Comparison of ENCODE assay signal across 8 cellular contexts in the genomic region with DNA sequence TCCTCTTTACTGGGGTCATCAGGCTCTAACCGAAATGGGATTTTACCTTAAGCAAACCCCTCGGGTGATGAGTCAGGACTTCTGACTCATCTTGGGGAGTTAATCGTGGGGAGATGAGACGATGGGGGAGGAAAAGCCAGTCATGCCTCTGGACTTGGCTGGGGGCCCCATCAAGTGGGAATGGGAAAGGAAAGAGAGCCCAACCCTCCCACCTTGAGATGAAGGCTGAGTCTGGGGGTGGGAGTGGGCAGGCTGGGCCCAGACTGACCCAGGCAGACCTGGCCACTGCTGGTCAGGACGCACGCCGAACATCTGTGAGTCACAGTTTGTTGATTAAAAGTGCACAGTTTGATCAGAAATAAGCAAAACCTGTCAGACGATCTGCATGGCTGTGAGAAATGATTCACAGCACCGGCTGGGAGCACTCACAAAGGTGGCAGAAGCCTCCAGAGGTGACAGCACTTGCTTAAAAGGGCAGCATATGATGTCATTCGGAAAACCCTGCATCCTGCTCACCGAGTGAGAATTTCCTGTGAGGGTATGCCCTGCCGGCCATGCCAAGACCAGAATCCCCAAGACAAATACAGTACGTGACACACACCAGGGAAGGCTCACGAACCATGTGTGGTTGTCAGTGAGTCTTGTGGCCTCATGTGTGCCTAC. TPM values are rescaled to one million over a fixed set of nuclear protein-coding genes. Genes with fewer than 3 reads are reported as not detected.
DNase-seq lines count a peak whose midpoint lies in the region; ATAC-seq and TF ChIP-seq lines count a peak whose summit lies in the region.

No MANE protein-coding gene starts in this region.

- DNase-seq in ACHN (peak; percentile 88), fibroblast of the aortic adventitia (ENCODE audit: low read depth) (peak; percentile 99), NCI-H82 (lab: John Stamatoyannopoulos, UW) (no peak), foreskin melanocyte (no peak)
- DNase-seq in activated CD4-positive, CD25-positive, alpha-beta regulatory T cell treated with anti-CD3 and anti-CD28 coated beads, Interleukin-2, amount 50 U/mL, for 72 hours: peak; percentile 39
- peak; percentile 33 to 44 for DNase-seq in stimulated activated CD4-positive, alpha-beta T cell treated with anti-CD3 and anti-CD28 coated beads, Interleukin-2, amount 100 ng/mL, for 24 hours

- in situ Hi-C loops in ACHN (cut with HindIII; ENCODE audit: low pct_ligation_motif_present, low pct_unique_long_range_greater_than_20kb, low sequenced_read_pairs): no loop called here

- ATAC-seq in GM18873 (IDR thresholded peaks at IDR 0.05; ENCODE audit: low FRiP score, unreplicated experiment) (peak; percentile 70), HG03060 (IDR thresholded peaks at IDR 0.05; ENCODE audit: low read depth, unreplicated experiment) (peak; percentile 63)

- TF ChIP-seq CTCF in fibroblast of the aortic adventitia (IDR thresholded peaks at IDR 0.05; ENCODE audit: insufficient read depth, low read length): no peak

- no peak overlapping the region for H3K4me3 ChIP-seq in fibroblast of the aortic adventitia (ENCODE audit: low read depth, low read length)

RNA-seq across cellular contexts. Expression of gene SLC25A51, which starts 50.0 kb away (rescaled TPM):
- 15.4 and 82.8 TPM in 2 replicates for total RNA-seq in fibroblast of the aortic adventitia (ENCODE audit: low replicate concordance)

Comparison
In these comparisons a context has a peak if more than half of its experiments do, and no peak if none do; other contexts are left out.
1. DNase-seq: peak in ACHN (single experiment), activated CD4-positive, CD25-positive, alpha-beta regulatory T cell treated with anti-CD3 and anti-CD28 coated beads, Interleukin-2, amount 50 U/mL, for 72 hours (single experiment), fibroblast of the aortic adventitia (single experiment) and stimulated activated CD4-positive, alpha-beta T cell treated with anti-CD3 and anti-CD28 coated beads, Interleukin-2, amount 100 ng/mL, for 24 hours (2 of 2); none in NCI-H82 (single experiment) and foreskin melanocyte (single experiment).